11 cellular contexts compared by ENCODE assay signal in genomic region chr20:46014517-46015396, GRCh38. TPM values are rescaled to one million over a fixed set of nuclear protein-coding genes. Genes with fewer than 3 reads are reported as not detected.
A peak's percentile ranks its signal among the peaks of the same experiment; 100 is the strongest.
DNase-seq lines count a peak whose midpoint lies in the region; ATAC-seq and TF ChIP-seq lines count a peak whose summit lies in the region.
"Had no signal": no experiment of that assay in that cellular context is flagged by ENCODE, and none has a peak within 500 bp of the region (broad histone marks: within the 10 kb centered on the region; RNA-seq: fewer than 3 reads in every experiment).

No MANE protein-coding gene starts in this region.

- H3K9me3 ChIP-seq in HEK293 (ENCODE audit: control insufficient read depth, insufficient read depth, low read depth, low read length): no peaks in the 10 kb centered on the region

- H3K4me3 ChIP-seq in HEK293 (ENCODE audit: low read depth, low read length): no peak overlapping the region

- POLR2A ChIA-PET in HEK293 (lab: Yijun Ruan, JAX): interaction anchor here (0.7 to 0.9 kb wide), 2 partner anchors 80 to 315 kb away, joined by 3 read pairs; no protein-coding TSS in a partner anchor

- CTCF ChIA-PET in HEK293 (lab: Yijun Ruan, JAX): interaction anchor here (0.5 to 4.9 kb wide), 40 partner anchors 10 to 673 kb away, joined by 3 to 86 read pairs (median 5); partner anchors contain the start of gene ELMO2

- no peaks in the 10 kb centered on the region for H3K36me3 ChIP-seq in HEK293 (ENCODE audit: control insufficient read depth in 2 of 2, insufficient read depth in 1 of 2, low read length in 2 of 2)

- H3K4me3 Mint-ChIP-seq in CD14-positive monocyte (peak overlapping the region; percentile 45 to 65), memory B cell (peak overlapping the region; percentile 31)
- H3K4me3 Mint-ChIP-seq in activated T-helper 17 cell treated with anti-CD3 and anti-CD28 coated beads, Interleukin-2, amount 50 U/mL, for 72 hours: peak overlapping the region; percentile 78

- H3K36me3 Mint-ChIP-seq in CD14-positive monocyte (peaks cover 0 to 19% of the 10 kb centered on the region in 2 donors), memory B cell (no peaks in the 10 kb centered on the region)
- H3K36me3 Mint-ChIP-seq in activated T-helper 17 cell treated with anti-CD3 and anti-CD28 coated beads, Interleukin-2, amount 50 U/mL, for 72 hours (ENCODE audit: low read depth): peaks cover 8% of the 10 kb centered on the region

- no peak overlapping the region for H3K27ac Mint-ChIP-seq in CD14-positive monocyte
- H3K27ac Mint-ChIP-seq in activated T-helper 17 cell treated with anti-CD3 and anti-CD28 coated beads, Interleukin-2, amount 50 U/mL, for 72 hours: no peak overlapping the region
- H3K27ac Mint-ChIP-seq in memory B cell: no peak overlapping the region

- H3K27ac ChIP-seq in HEK293 (ENCODE audit: extremely low read depth, low read depth, low read length): no peak overlapping the region

- H3K9me3 Mint-ChIP-seq in CD14-positive monocyte: peaks cover 5 to 25% (median 21%) of the 10 kb centered on the region in 7 donors
- H3K9me3 Mint-ChIP-seq in activated T-helper 17 cell treated with anti-CD3 and anti-CD28 coated beads, Interleukin-2, amount 50 U/mL, for 72 hours: no peaks in the 10 kb centered on the region
- peaks cover 3% of the 10 kb centered on the region for H3K9me3 Mint-ChIP-seq in memory B cell

- H3K27me3 Mint-ChIP-seq in CD14-positive monocyte (ENCODE audit: low read depth in 3 of 3) (peaks cover 59 to 80% (median 72%) of the 10 kb centered on the region in 3 donors), memory B cell (peaks cover 29% of the 10 kb centered on the region)
- H3K27me3 Mint-ChIP-seq in activated T-helper 17 cell treated with anti-CD3 and anti-CD28 coated beads, Interleukin-2, amount 50 U/mL, for 72 hours: peaks cover 43% of the 10 kb centered on the region

- no peaks in the 10 kb centered on the region for H3K4me1 ChIP-seq in HEK293 (ENCODE audit: control insufficient read depth, insufficient read depth, low read length)

- intact Hi-C loops in CD14-positive monocyte (cut with micrococcal nuclease): loop anchor here (1.0 to 10.0 kb wide), 4 partner anchors 27 to 160 kb away; partner anchors contain the start of gene NCOA5 (in 1 of the 2)

- TF ChIP-seq CTCF in CD14-positive monocyte (IDR thresholded peaks at IDR 0.05) (no peak), HEK293 (tag by site-specific recombination; IDR thresholded peaks at IDR 0.05) (no peak)

- ATAC-seq in activated T-helper 17 cell treated with anti-CD3 and anti-CD28 coated beads, Interleukin-2, amount 50 U/mL, for 72 hours (replicated peaks): no peak
- ATAC-seq in memory B cell (ENCODE audit: low read depth) (no peak), GM21526 (IDR thresholded peaks at IDR 0.05; ENCODE audit: low FRiP score, unreplicated experiment) (no peak), GM21528 (IDR thresholded peaks at IDR 0.05; ENCODE audit: low FRiP score, unreplicated experiment) (no peak), HG03280 (IDR thresholded peaks at IDR 0.05; ENCODE audit: unreplicated experiment) (no peak)

- H3K4me1 Mint-ChIP-seq in CD14-positive monocyte (peaks cover 40% of the 10 kb centered on the region), memory B cell (peaks cover 28% of the 10 kb centered on the region)
- H3K4me1 Mint-ChIP-seq in activated T-helper 17 cell treated with anti-CD3 and anti-CD28 coated beads, Interleukin-2, amount 50 U/mL, for 72 hours: peaks cover 22% of the 10 kb centered on the region

- DNase-seq in CD14-positive monocyte (ENCODE audit: low spot score) (no peak), memory B cell (ENCODE audit: low spot score in 2 of 2) (no peak), HuH-7 (ENCODE audit: low spot score) (no peak)
- DNase-seq: GOT3 had no signal

TF ChIP-seq in HEK293, 187 proteins besides CTCF, POLR2A, EP300 and RAD21:
- TF ChIP-seq YY2 (tag by site-specific recombination; IDR thresholded peaks at IDR 0.05): no peak
- TF ChIP-seq TSHZ1 (tag by site-specific recombination; IDR thresholded peaks at IDR 0.05; ENCODE audit: borderline replicate concordance): no peak
- TF ChIP-seq ZNF138 (tag by site-specific recombination; IDR thresholded peaks at IDR 0.05; ENCODE audit: borderline replicate concordance): no peak
- TF ChIP-seq ZNF184 (tag by site-specific recombination; IDR thresholded peaks at IDR 0.05): no peak
- TF ChIP-seq ZNF10 (tag by site-specific recombination; IDR thresholded peaks at IDR 0.05): no peak
- no peak for TF ChIP-seq ZNF544 (tag by site-specific recombination; IDR thresholded peaks at IDR 0.05)
- no peak for TF ChIP-seq ZNF488 (tag by site-specific recombination; IDR thresholded peaks at IDR 0.05)
- no peak for TF ChIP-seq BCL11A (tag by site-specific recombination; IDR thresholded peaks at IDR 0.05; ENCODE audit: low read depth)
- no peak for TF ChIP-seq ZNF354C (tag by site-specific recombination; IDR thresholded peaks at IDR 0.05; ENCODE audit: borderline replicate concordance, low read depth)
- no peak for TF ChIP-seq ZNF785 (tag by site-specific recombination; IDR thresholded peaks at IDR 0.05)
- TF ChIP-seq ZSCAN5A (tag by site-specific recombination; IDR thresholded peaks at IDR 0.05): no peak
- TF ChIP-seq ZFHX2 (tag by site-specific recombination; conservative IDR thresholded peaks at IDR 0.05): peak; percentile 92
- no peak for TF ChIP-seq ZNF311 (tag by site-specific recombination; IDR thresholded peaks at IDR 0.05; ENCODE audit: borderline replicate concordance)
- TF ChIP-seq ZNF580 (tag by site-specific recombination; IDR thresholded peaks at IDR 0.05): no peak
- TF ChIP-seq ZNF341 (tag by site-specific recombination; IDR thresholded peaks at IDR 0.05; ENCODE audit: low read depth): no peak
- TF ChIP-seq ZBTB7A (tag by site-specific recombination; IDR thresholded peaks at IDR 0.05; ENCODE audit: low read depth): no peak
- no peak for TF ChIP-seq ZNF621 (tag by site-specific recombination; IDR thresholded peaks at IDR 0.05)
- peak; percentile 96 for TF ChIP-seq EGR2 (tag by site-specific recombination; IDR thresholded peaks at IDR 0.05; ENCODE audit: low read depth)
TF ChIP-seq in HEK293: peak in this region for 2.

RNA-seq across cellular contexts. Expression of gene MMP9, which starts 6.0 kb away (rescaled TPM):
- polyA plus RNA-seq in CD14-positive monocyte: 1 to 10 TPM in 1 of 2 donors, under 1 TPM in 1; 0.88 to 1.6 TPM
- not detected for total RNA-seq in activated T-helper 17 cell treated with anti-CD3 and anti-CD28 coated beads, Interleukin-2, amount 50 U/mL, for 72 hours
- total RNA-seq: fibroblast of villous mesenchyme had no signal

RNA-seq across cellular contexts. Expression of gene SLC12A5, which starts 14.3 kb away (rescaled TPM):
- not detected for polyA plus RNA-seq in CD14-positive monocyte
- total RNA-seq in activated T-helper 17 cell treated with anti-CD3 and anti-CD28 coated beads, Interleukin-2, amount 50 U/mL, for 72 hours: under 1 TPM in 1 of 2 donors, not detected in 1; 0.61 TPM
- total RNA-seq: Right ventricle myocardium superior had no signal

RNA-seq across cellular contexts. Expression of gene ZNF335, which starts 42.8 kb away (rescaled TPM):
- 1 to 10 TPM; 2.7 to 3.1 TPM for polyA plus RNA-seq in CD14-positive monocyte
- total RNA-seq in activated T-helper 17 cell treated with anti-CD3 and anti-CD28 coated beads, Interleukin-2, amount 50 U/mL, for 72 hours: 10 to 100 TPM; 46.0 to 53.9 TPM
